In the genomic region with DNA sequence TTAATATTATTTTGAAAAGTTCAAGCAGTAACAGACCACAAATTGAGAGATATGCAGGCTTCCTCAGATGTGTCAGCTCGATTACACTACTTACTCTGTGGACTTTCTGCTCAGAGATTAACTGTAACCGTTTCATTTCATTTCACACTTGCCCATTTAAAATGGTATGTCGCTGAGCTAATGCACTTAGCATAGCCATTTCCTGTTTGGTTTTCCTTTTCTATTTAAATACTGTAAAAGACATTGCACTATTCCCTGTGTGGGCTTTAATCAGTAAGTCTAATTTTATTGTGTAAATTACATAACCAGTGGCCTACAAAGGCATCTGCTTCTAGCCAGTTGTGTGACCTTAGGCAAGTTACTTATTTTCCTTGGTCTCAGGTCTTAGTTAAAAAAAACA, we compare ENCODE assay signal across 2 cellular contexts.
TF ChIP-seq lines count a peak whose summit lies in the region.

No MANE protein-coding gene starts in this region.

TF ChIP-seq in liver, 16 proteins besides CTCF, POLR2A, EP300 and RAD21 (continued from another document):
- TF ChIP-seq RXRA (IDR thresholded peaks at IDR 0.05), result no peak
- no peak for TF ChIP-seq HNF4A (conservative IDR thresholded peaks at IDR 0.05)
- no peak for TF ChIP-seq TAF1 (conservative IDR thresholded peaks at IDR 0.05)
- no peak for TF ChIP-seq SP1 (IDR thresholded peaks at IDR 0.05)
- TF ChIP-seq, protein P1, sequence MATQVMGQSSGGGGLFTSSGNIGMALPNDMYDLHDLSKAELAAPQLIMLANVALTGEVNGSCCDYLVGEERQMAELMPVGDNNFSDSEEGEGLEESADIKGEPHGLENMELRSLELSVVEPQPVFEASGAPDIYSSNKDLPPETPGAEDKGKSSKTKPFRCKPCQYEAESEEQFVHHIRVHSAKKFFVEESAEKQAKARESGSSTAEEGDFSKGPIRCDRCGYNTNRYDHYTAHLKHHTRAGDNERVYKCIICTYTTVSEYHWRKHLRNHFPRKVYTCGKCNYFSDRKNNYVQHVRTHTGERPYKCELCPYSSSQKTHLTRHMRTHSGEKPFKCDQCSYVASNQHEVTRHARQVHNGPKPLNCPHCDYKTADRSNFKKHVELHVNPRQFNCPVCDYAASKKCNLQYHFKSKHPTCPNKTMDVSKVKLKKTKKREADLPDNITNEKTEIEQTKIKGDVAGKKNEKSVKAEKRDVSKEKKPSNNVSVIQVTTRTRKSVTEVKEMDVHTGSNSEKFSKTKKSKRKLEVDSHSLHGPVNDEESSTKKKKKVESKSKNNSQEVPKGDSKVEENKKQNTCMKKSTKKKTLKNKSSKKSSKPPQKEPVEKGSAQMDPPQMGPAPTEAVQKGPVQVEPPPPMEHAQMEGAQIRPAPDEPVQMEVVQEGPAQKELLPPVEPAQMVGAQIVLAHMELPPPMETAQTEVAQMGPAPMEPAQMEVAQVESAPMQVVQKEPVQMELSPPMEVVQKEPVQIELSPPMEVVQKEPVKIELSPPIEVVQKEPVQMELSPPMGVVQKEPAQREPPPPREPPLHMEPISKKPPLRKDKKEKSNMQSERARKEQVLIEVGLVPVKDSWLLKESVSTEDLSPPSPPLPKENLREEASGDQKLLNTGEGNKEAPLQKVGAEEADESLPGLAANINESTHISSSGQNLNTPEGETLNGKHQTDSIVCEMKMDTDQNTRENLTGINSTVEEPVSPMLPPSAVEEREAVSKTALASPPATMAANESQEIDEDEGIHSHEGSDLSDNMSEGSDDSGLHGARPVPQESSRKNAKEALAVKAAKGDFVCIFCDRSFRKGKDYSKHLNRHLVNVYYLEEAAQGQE (IDR thresholded peaks at IDR 0.05), result no peak

TF ChIP-seq in HepG2, 621 proteins besides CTCF, POLR2A, EP300 and RAD21 (continued from another document):
- TF ChIP-seq KAT2B (IDR thresholded peaks at IDR 0.05; ENCODE audit: borderline replicate concordance, low read depth, low read length), result no peak
- no peak for TF ChIP-seq ZFYVE20 (CRISPR knock-in tag; IDR thresholded peaks at IDR 0.05; ENCODE audit: borderline replicate concordance, low read depth)
- no peak for TF ChIP-seq RARG (CRISPR knock-in tag; IDR thresholded peaks at IDR 0.05; ENCODE audit: low read depth)
- no peak for TF ChIP-seq ZFP90 (CRISPR knock-in tag; IDR thresholded peaks at IDR 0.05; ENCODE audit: borderline replicate concordance)
- TF ChIP-seq SETDB1 (CRISPR knock-in tag; IDR thresholded peaks at IDR 0.05; ENCODE audit: borderline replicate concordance), result no peak
- TF ChIP-seq ZNF749 (CRISPR knock-in tag; IDR thresholded peaks at IDR 0.05; ENCODE audit: borderline replicate concordance), result no peak
